ENCODE assay signal across 12 cellular contexts in the genomic region with DNA sequence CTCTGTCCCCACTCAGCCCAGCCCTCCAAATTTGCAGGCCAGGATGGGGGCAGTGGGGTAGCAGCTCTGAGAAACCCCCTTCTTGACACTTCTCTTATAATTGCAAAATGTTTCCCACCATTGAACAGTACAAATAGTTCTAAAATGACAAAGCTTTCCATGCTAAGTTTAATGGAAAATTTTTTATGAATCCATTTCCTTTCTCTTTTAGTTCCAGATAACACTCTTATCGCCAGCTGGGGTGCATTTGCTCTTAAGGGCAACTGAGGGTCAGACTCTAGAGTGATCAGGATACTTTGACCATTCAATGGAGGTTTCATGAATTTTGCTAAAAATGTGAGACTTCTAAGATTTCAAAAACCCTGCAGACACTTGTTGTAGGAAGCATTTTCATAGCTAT. TPM values are rescaled to one million over a fixed set of nuclear protein-coding genes. Genes with fewer than 3 reads are reported as not detected.
DNase-seq lines count a peak whose midpoint lies in the region; ATAC-seq and TF ChIP-seq lines count a peak whose summit lies in the region.
"Had no signal": no experiment of that assay in that cellular context is flagged by ENCODE, and none has a peak within 500 bp of the region (broad histone marks: within the 10 kb centered on the region; RNA-seq: fewer than 3 reads in every experiment).

No MANE protein-coding gene starts in this region.

- peak overlapping the region in 7 of 8 donors; percentile 16 to 93 (median 81) for H3K4me3 Mint-ChIP-seq in naive B cell
- H3K4me3 Mint-ChIP-seq in progenitor cell of endocrine pancreas (ENCODE audit: low read depth): no peak overlapping the region

- H3K27ac Mint-ChIP-seq in naive B cell (peak overlapping the region; percentile 91 to 98 (median 96)), progenitor cell of endocrine pancreas (no peak overlapping the region)

- no peak overlapping the region for H3K4me3 ChIP-seq in cardiac muscle cell
- no peak overlapping the region for H3K4me3 ChIP-seq in upper lobe of left lung
- H3K4me3 ChIP-seq: smooth muscle cell had no signal

- intact Hi-C loops in left ventricle myocardium superior (cut with micrococcal nuclease): no loop called here

- H3K36me3 Mint-ChIP-seq in naive B cell (peaks cover 10 to 52% of the 10 kb centered on the region in 2 donors), progenitor cell of endocrine pancreas (ENCODE audit: insufficient read depth) (peaks cover 11% of the 10 kb centered on the region)

- no peaks in the 10 kb centered on the region for H3K27me3 ChIP-seq in cardiac muscle cell
- no peaks in the 10 kb centered on the region for H3K27me3 ChIP-seq in upper lobe of left lung

- no peak for TF ChIP-seq EP300 in upper lobe of left lung (IDR thresholded peaks at IDR 0.05)

- peaks cover 14% of the 10 kb centered on the region for H3K36me3 ChIP-seq in cardiac muscle cell
- peaks cover 0 to 18% (median 13%) of the 10 kb centered on the region in 4 donors for H3K36me3 ChIP-seq in upper lobe of left lung

- H3K9me3 Mint-ChIP-seq in naive B cell: no peaks in the 10 kb centered on the region
- no peaks in the 10 kb centered on the region for H3K9me3 Mint-ChIP-seq in progenitor cell of endocrine pancreas (ENCODE audit: low read depth)

- ATAC-seq in left ventricle myocardium superior: no peak
- no peak for ATAC-seq in naive B cell (ENCODE audit: low read depth in 2 of 2)
- ATAC-seq in upper lobe of left lung (ENCODE audit: low FRiP score in 2 of 2): no peak

- WGBS in upper lobe of left lung, 2 donors: 52 to 53% methylated on average over 1 of the region's 1 CpG

- DNase-seq in cardiac muscle cell (ENCODE audit: low read depth in 1 of 2, low spot score in 1 of 2) (peak in 1 of 2 donors; percentile 24), left ventricle myocardium superior (no peak), dermis blood vessel endothelial cell (peak; percentile 69), naive B cell (no peak), upper lobe of left lung (no peak), AML-193 (lab: John Stamatoyannopoulos, UW) (no peak), NCI-H526 treated with DMSO at 0.1 percent for 48 hours (lab: John Stamatoyannopoulos, UW) (no peak), progenitor cell of endocrine pancreas (ENCODE audit: low spot score, unreplicated experiment) (no peak)
- DNase-seq: activated naive CD4-positive, alpha-beta T cell treated with anti-CD3 and anti-CD28 coated beads, Interleukin-2, amount 50 U/mL, for 16 hours; DMS79 treated with DMSO at 0.1 percent for 48 hours; NK-92 treated with Interleukin-12 subunit alpha and Interleukin-12 subunit beta, amount 100 ng/mL, for 24 hours had no signal

- H3K4me1 ChIP-seq in cardiac muscle cell (ENCODE audit: low read depth): peaks cover 37% of the 10 kb centered on the region
- H3K4me1 ChIP-seq in upper lobe of left lung: peaks cover 66 to 78% (median 73%) of the 10 kb centered on the region in 4 donors

- H3K27me3 Mint-ChIP-seq in naive B cell: no peaks in the 10 kb centered on the region
- no peaks in the 10 kb centered on the region for H3K27me3 Mint-ChIP-seq in progenitor cell of endocrine pancreas

- TF ChIP-seq CTCF in cardiac muscle cell (IDR thresholded peaks at IDR 0.05; ENCODE audit: low read depth, low read length): no peak
- TF ChIP-seq CTCF in upper lobe of left lung (IDR thresholded peaks at IDR 0.05): no peak
- TF ChIP-seq CTCF in progenitor cell of endocrine pancreas (IDR thresholded peaks at IDR 0.05; ENCODE audit: unreplicated experiment): no peak

- H3K9me3 ChIP-seq in cardiac muscle cell (ENCODE audit: low read depth): no peaks in the 10 kb centered on the region
- H3K9me3 ChIP-seq in upper lobe of left lung: no peaks in the 10 kb centered on the region

- no peak for TF ChIP-seq POLR2A in upper lobe of left lung (IDR thresholded peaks at IDR 0.05)

- H3K27ac ChIP-seq in cardiac muscle cell (peak overlapping the region; percentile 40), upper lobe of left lung (peak overlapping the region; percentile 75 to 85 (median 80))

- H3K4me1 Mint-ChIP-seq in naive B cell: peaks cover 86 to 95% (median 95%) of the 10 kb centered on the region in 3 donors
- H3K4me1 Mint-ChIP-seq in progenitor cell of endocrine pancreas (ENCODE audit: low read depth): no peaks in the 10 kb centered on the region

RNA-seq across cellular contexts. Expression of a gene that starts 29.9 kb away (rescaled TPM):
- total RNA-seq in cardiac muscle cell (23.3 and 36.1 TPM in 2 replicates), left ventricle myocardium superior (23.6 TPM), dermis blood vessel endothelial cell (29.3 and 37.3 TPM in 2 replicates), upper lobe of left lung (10 to 100 TPM; 14.1 to 84.9 (median 39.9) TPM), progenitor cell of endocrine pancreas (62.2 and 62.7 TPM in 2 replicates)
- polyA plus RNA-seq in cardiac muscle cell (10.4 and 11.2 TPM in 2 replicates), naive B cell (ENCODE audit: low read depth in 6 of 6) (10 to 100 TPM in 3 of 6 donors, 1 to 10 TPM in 2, not detected in 1; 8.5 to 16.9 (median 10.6) TPM)

RNA-seq across cellular contexts. Expression of a gene that starts 51.5 kb away (rescaled TPM):
- total RNA-seq in cardiac muscle cell (38.6 and 62.0 TPM in 2 replicates), left ventricle myocardium superior (30.1 TPM), dermis blood vessel endothelial cell (19.3 and 30.8 TPM in 2 replicates), upper lobe of left lung (100 to 1,000 TPM in 2 of 6 donors, 10 to 100 TPM in 4; 40.0 to 167 (median 69.2) TPM), progenitor cell of endocrine pancreas (123 and 127 TPM in 2 replicates)
- polyA plus RNA-seq in cardiac muscle cell (22.5 and 30.8 TPM in 2 replicates), naive B cell (ENCODE audit: low read depth in 6 of 6) (10 to 100 TPM; 12.6 to 50.8 (median 28.2) TPM)

RNA-seq across cellular contexts. Expression of a gene that starts 53.1 kb away (rescaled TPM):
- 24.9 and 27.0 TPM in 2 replicates for total RNA-seq in cardiac muscle cell
- polyA plus RNA-seq in cardiac muscle cell: 15.7 and 19.8 TPM in 2 replicates
- 20.8 TPM for total RNA-seq in left ventricle myocardium superior
- 28.2 and 37.0 TPM in 2 replicates for total RNA-seq in dermis blood vessel endothelial cell
- 10 to 100 TPM; 18.5 to 39.0 (median 33.0) TPM for polyA plus RNA-seq in naive B cell (ENCODE audit: low read depth in 6 of 6)
- total RNA-seq in upper lobe of left lung: 10 to 100 TPM; 30.4 to 67.8 (median 44.2) TPM
- 42.6 and 43.3 TPM in 2 replicates for total RNA-seq in progenitor cell of endocrine pancreas
